8 cellular contexts compared by ENCODE assay signal in genomic region chr16:85718682-85719081, GRCh38. TPM values are rescaled to one million over a fixed set of nuclear protein-coding genes. Genes with fewer than 3 reads are reported as not detected.
DNase-seq lines count a peak whose midpoint lies in the region; ATAC-seq and TF ChIP-seq lines count a peak whose summit lies in the region.

No MANE protein-coding gene starts in this region.

- POLR2A ChIA-PET in activated CD4-positive, alpha-beta memory T cell treated with anti-CD3 and anti-CD28 coated beads, Interleukin-2, amount 10 ng/mL, durations not matched to agents 7 days and 5 days (lab: Charles Lee), result no interaction called here

- H3K4me3 ChIP-seq in H7 (ENCODE audit: insufficient read depth, low read depth, low read length), result no peak overlapping the region
- no peak overlapping the region for H3K4me3 ChIP-seq in adipocyte (ENCODE audit: low read length)
- no peak overlapping the region for H3K4me3 ChIP-seq in right lobe of liver

- H3K4me1 Mint-ChIP-seq in activated CD4-positive, alpha-beta memory T cell treated with anti-CD3 and anti-CD28 coated beads, Interleukin-2, amount 10 ng/mL, durations not matched to agents 7 days and 5 days, result peaks cover 2% of the 10 kb centered on the region

- H3K27ac Mint-ChIP-seq in activated CD4-positive, alpha-beta memory T cell treated with anti-CD3 and anti-CD28 coated beads, Interleukin-2, amount 10 ng/mL, durations not matched to agents 7 days and 5 days, result no peak overlapping the region

- CTCF ChIA-PET in activated CD4-positive, alpha-beta memory T cell treated with anti-CD3 and anti-CD28 coated beads, Interleukin-2, amount 10 ng/mL, durations not matched to agents 7 days and 5 days (lab: Charles Lee), result interaction anchor here (0.6 to 5.6 kb wide), 4 partner anchors 11 to 75 kb away, joined by 3 to 34 read pairs (median 4); no protein-coding TSS in a partner anchor

- H3K36me3 ChIP-seq in H7 (replicated peaks; ENCODE audit: control insufficient read depth, insufficient read depth, low read length) (no peaks in the 10 kb centered on the region), adipocyte (ENCODE audit: control insufficient read depth, insufficient read depth, low read length, severe bottlenecking) (no peaks in the 10 kb centered on the region), right lobe of liver (no peaks in the 10 kb centered on the region)

- TF ChIP-seq POLR2A in right lobe of liver (IDR thresholded peaks at IDR 0.05), result no peak

- H3K9me3 Mint-ChIP-seq in activated CD4-positive, alpha-beta memory T cell treated with anti-CD3 and anti-CD28 coated beads, Interleukin-2, amount 10 ng/mL, durations not matched to agents 7 days and 5 days, result no peaks in the 10 kb centered on the region

- 56% methylated on average over 10 of the region's 11 CpGs for WGBS in right lobe of liver (ENCODE audit: insufficient coverage, low coverage, low lambda C conversion rate, missing lambda C conversion rate)

- H3K4me3 Mint-ChIP-seq in activated CD4-positive, alpha-beta memory T cell treated with anti-CD3 and anti-CD28 coated beads, Interleukin-2, amount 10 ng/mL, durations not matched to agents 7 days and 5 days, result no peak overlapping the region

- intact Hi-C loops in right lobe of liver (cut with DNase I), result loop anchor here (5.0 to 10.0 kb wide), 2 partner anchors 56 to 64 kb away; no protein-coding TSS in a partner anchor

- peak; percentile 51 for DNase-seq in COR-L47 (lab: John Stamatoyannopoulos, UW)
- DNase-seq in H7, result peak; percentile 90
- peak; percentile 44 for DNase-seq in adipocyte (ENCODE audit: low read depth)
- DNase-seq in right lobe of liver, result no peak
- DNase-seq in activated CD4-positive, alpha-beta memory T cell treated with anti-CD3 and anti-CD28 coated beads, Interleukin-2, amount 10 ng/mL, durations not matched to agents 7 days and 5 days, result no peak
- no peak for DNase-seq in stimulated activated CD8-positive, alpha-beta memory T cell treated with anti-CD3 and anti-CD28 coated beads, Interleukin-4, amount 100 ng/mL, for 48 hours

- H3K27ac ChIP-seq in right lobe of liver, result no peak overlapping the region

- peaks cover 8% of the 10 kb centered on the region for H3K27me3 Mint-ChIP-seq in activated CD4-positive, alpha-beta memory T cell treated with anti-CD3 and anti-CD28 coated beads, Interleukin-2, amount 10 ng/mL, durations not matched to agents 7 days and 5 days

- H3K9ac ChIP-seq in adipocyte (ENCODE audit: low read length), result no peak overlapping the region

- H3K27me3 ChIP-seq in H7 (ENCODE audit: control insufficient read depth, insufficient read depth, low read length), result peaks cover 9% of the 10 kb centered on the region
- peaks cover 11% of the 10 kb centered on the region for H3K27me3 ChIP-seq in adipocyte (replicated peaks; ENCODE audit: control insufficient read depth, insufficient read depth, low read length)
- no peaks in the 10 kb centered on the region for H3K27me3 ChIP-seq in right lobe of liver

- H3K36me3 Mint-ChIP-seq in activated CD4-positive, alpha-beta memory T cell treated with anti-CD3 and anti-CD28 coated beads, Interleukin-2, amount 10 ng/mL, durations not matched to agents 7 days and 5 days (ENCODE audit: low read depth), result no peaks in the 10 kb centered on the region

- no peak for ATAC-seq in right lobe of liver
- no peak for ATAC-seq in GM19035 (IDR thresholded peaks at IDR 0.05; ENCODE audit: unreplicated experiment)
- ATAC-seq in HG03457 (IDR thresholded peaks at IDR 0.05; ENCODE audit: unreplicated experiment), result no peak

- H3K4me1 ChIP-seq in adipocyte (ENCODE audit: control insufficient read depth, insufficient read depth, low read length) (peaks cover 5% of the 10 kb centered on the region), right lobe of liver (peaks cover 0 to 15% (median 3%) of the 10 kb centered on the region in 4 donors)

- H3K9me3 ChIP-seq in adipocyte (ENCODE audit: control insufficient read depth, low read length) (no peaks in the 10 kb centered on the region), right lobe of liver (no peaks in the 10 kb centered on the region)

- TF ChIP-seq CTCF in right lobe of liver (IDR thresholded peaks at IDR 0.05), result peak; percentile 25 to 53 (median 40)

RNA-seq across cellular contexts. Expression of gene GINS2, which starts 29.9 kb away (rescaled TPM):
- 25.6 and 25.9 TPM in 2 replicates for total RNA-seq in H7 (2014; rRNA removed; shearing (Covaris generic))
- 1 to 10 TPM in 4 of 6 experiments, under 1 TPM in 2; 0.49 to 4.7 (median 1.3) TPM for total RNA-seq in right lobe of liver
- total RNA-seq in activated CD4-positive, alpha-beta memory T cell treated with anti-CD3 and anti-CD28 coated beads, Interleukin-2, amount 10 ng/mL, durations not matched to agents 7 days and 5 days, result 10 to 100 TPM; 38.3 to 45.7 TPM

RNA-seq across cellular contexts. Expression of gene C16orf74, which starts 32.2 kb away (rescaled TPM):
- 4.1 and 7.2 TPM in 2 replicates for total RNA-seq in H7 (2014; rRNA removed; shearing (Covaris generic))
- under 1 TPM in 4 of 6 experiments, not detected in 2; 0.31 to 0.98 (median 0.70) TPM for total RNA-seq in right lobe of liver
- under 1 TPM; 0.33 to 0.53 TPM for total RNA-seq in activated CD4-positive, alpha-beta memory T cell treated with anti-CD3 and anti-CD28 coated beads, Interleukin-2, amount 10 ng/mL, durations not matched to agents 7 days and 5 days

Comparison
In these comparisons a context has a peak if more than half of its experiments do, and no peak if none do; other contexts are left out.
1. DNase-seq: peak in COR-L47 (single experiment), H7 (single experiment) and adipocyte (single experiment); none in right lobe of liver (0 of 3), activated CD4-positive, alpha-beta memory T cell treated with anti-CD3 and anti-CD28 coated beads, Interleukin-2, amount 10 ng/mL, durations not matched to agents 7 days and 5 days (single experiment) and stimulated activated CD8-positive, alpha-beta memory T cell treated with anti-CD3 and anti-CD28 coated beads, Interleukin-4, amount 100 ng/mL, for 48 hours (single experiment).